In genomic region chr9:90062982-90063381, GRCh38 we compare ENCODE assay signal across 21 cellular contexts.
"Had no signal": no experiment of that assay in that cellular context is flagged by ENCODE, and none has a peak within 500 bp of the region (broad histone marks: within the 10 kb centered on the region; RNA-seq: fewer than 3 reads in every experiment).

No MANE protein-coding gene starts in this region.

- H3K27me3 ChIP-seq: esophagus muscularis mucosa, gastroesophageal sphincter had no signal

- H3K27ac Mint-ChIP-seq: dendritic cell treated with granulocyte-macrophage colony-stimulating factor and Interleukin-4, amounts not matched to agents 40 ng/mL and 50 ng/mL, for 4 days; effector memory CD8-positive, alpha-beta T cell; naive B cell; nephron; stimulated activated naive B cell treated with anti-CD40 and anti-IgM and Interleukin-4, amounts not matched to agents 10 μg/mL and 1 μg/mL and 100 μg/mL, for 72 hours had no signal

- H3K4me3 Mint-ChIP-seq: dendritic cell treated with granulocyte-macrophage colony-stimulating factor and Interleukin-4, amounts not matched to agents 40 ng/mL and 50 ng/mL, for 4 days; effector memory CD8-positive, alpha-beta T cell; nephron; stimulated activated naive B cell treated with anti-CD40 and anti-IgM and Interleukin-4, amounts not matched to agents 10 μg/mL and 1 μg/mL and 100 μg/mL, for 72 hours had no signal

- H3K4me3 ChIP-seq: esophagus muscularis mucosa, gastroesophageal sphincter, lung, skin epidermis had no signal

- H3K4me1 Mint-ChIP-seq: naive B cell; stimulated activated naive B cell treated with anti-CD40 and anti-IgM and Interleukin-4, amounts not matched to agents 10 μg/mL and 1 μg/mL and 100 μg/mL, for 72 hours had no signal

- H3K27ac ChIP-seq: epithelial cell of prostate, esophagus muscularis mucosa, gastroesophageal sphincter, skin epidermis had no signal

- ATAC-seq: effector memory CD8-positive, alpha-beta T cell; gastroesophageal sphincter; left cardiac atrium; left ventricle myocardium superior; sciatic nerve; stimulated activated naive B cell treated with anti-CD40 and anti-IgM and Interleukin-4, amounts not matched to agents 10 μg/mL and 1 μg/mL and 100 μg/mL, for 72 hours had no signal

- DNase-seq: effector memory CD8-positive, alpha-beta T cell; foreskin fibroblast; kidney; left cardiac atrium; left ventricle myocardium superior; mesenchymal stem cell; midbrain; naive B cell; occipital lobe; stimulated activated CD4-positive, alpha-beta T cell treated with anti-CD3 and anti-CD28 coated beads, Interleukin-2, amount 100 ng/mL, for 24 hours; stimulated activated CD4-positive, alpha-beta T cell treated with anti-CD3 and anti-CD28 coated beads, Interleukin-4, amount 100 ng/mL, for 4 hours; stimulated activated naive B cell treated with anti-CD40 and anti-IgM and Interleukin-4, amounts not matched to agents 10 μg/mL and 1 μg/mL and 100 μg/mL, for 72 hours; trophoblast cell had no signal

- H3K27me3 Mint-ChIP-seq: dendritic cell treated with granulocyte-macrophage colony-stimulating factor and Interleukin-4, amounts not matched to agents 40 ng/mL and 50 ng/mL, for 4 days had no signal

- H3K9me3 ChIP-seq: esophagus muscularis mucosa, gastroesophageal sphincter had no signal

- H3K9me3 Mint-ChIP-seq: dendritic cell treated with granulocyte-macrophage colony-stimulating factor and Interleukin-4, amounts not matched to agents 40 ng/mL and 50 ng/mL, for 4 days; effector memory CD8-positive, alpha-beta T cell; naive B cell; nephron; stimulated activated naive B cell treated with anti-CD40 and anti-IgM and Interleukin-4, amounts not matched to agents 10 μg/mL and 1 μg/mL and 100 μg/mL, for 72 hours had no signal

- H3K36me3 ChIP-seq: esophagus muscularis mucosa, gastroesophageal sphincter had no signal

- H3K36me3 Mint-ChIP-seq: naive B cell; stimulated activated naive B cell treated with anti-CD40 and anti-IgM and Interleukin-4, amounts not matched to agents 10 μg/mL and 1 μg/mL and 100 μg/mL, for 72 hours had no signal
